9 cellular contexts compared by ENCODE assay signal in the genomic region with DNA sequence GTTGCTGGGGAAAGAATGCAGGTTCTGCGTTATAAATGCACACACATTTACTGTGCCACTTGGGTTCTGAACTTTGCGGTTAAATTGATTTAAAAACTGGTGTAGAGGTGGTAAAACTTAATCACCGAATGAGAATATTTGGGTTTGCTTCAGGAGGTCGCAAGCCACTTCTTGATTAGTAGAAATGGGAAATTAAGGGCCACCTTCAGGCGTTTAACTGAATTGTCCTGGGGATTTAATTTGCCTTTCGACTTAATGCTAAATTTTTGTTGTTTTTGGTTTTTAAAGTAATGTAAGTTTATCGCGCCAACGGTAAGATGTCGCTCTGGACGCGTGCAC. TPM values are rescaled to one million over a fixed set of nuclear protein-coding genes. Genes with fewer than 3 reads are reported as not detected.
A peak's percentile ranks its signal among the peaks of the same experiment; 100 is the strongest.
DNase-seq lines count a peak whose midpoint lies in the region; TF ChIP-seq lines count a peak whose summit lies in the region.
"Had no signal": no experiment of that assay in that cellular context is flagged by ENCODE, and none has a peak within 500 bp of the region (broad histone marks: within the 10 kb centered on the region; RNA-seq: fewer than 3 reads in every experiment).

No MANE protein-coding gene starts in this region.

- H3K4me3 ChIP-seq in BLaER1 treated with 17β-estradiol and CSF1 and Interleukin-3, amounts not matched to agents 10 nM and 100 nM = peak overlapping the region; percentile 49 to 74 (median 61)
- H3K4me3 ChIP-seq in dorsolateral prefrontal cortex (peak overlapping the region; percentile 57 to 85 (median 73)), neural progenitor cell (peak overlapping the region; percentile 57)

- peak in 12 of 56 donors; percentile 9 to 34 (median 21) for TF ChIP-seq CTCF in dorsolateral prefrontal cortex (IDR thresholded peaks at IDR 0.05 in 54 of 56, conservative IDR thresholded peaks at IDR 0.05 in 2 of 56; ENCODE audit: low read depth in 1 of 56, partially characterized antibody in 56 of 56)
- TF ChIP-seq CTCF in neural progenitor cell (IDR thresholded peaks at IDR 0.05) = peak; percentile 34

- H3K4me2 ChIP-seq in BLaER1 treated with 17β-estradiol and CSF1 and Interleukin-3, amounts not matched to agents 10 nM and 100 nM = peak overlapping the region; percentile 88 to 99 (median 93)
- peak overlapping the region; percentile 90 for H3K4me2 ChIP-seq in neural progenitor cell

- H3K9ac ChIP-seq in BLaER1 treated with 17β-estradiol and CSF1 and Interleukin-3, amounts not matched to agents 10 nM and 100 nM = peak overlapping the region in 5 of 11 experiments; percentile 11 to 63 (median 59); a peak in 9 of 22 replicates
- H3K9ac ChIP-seq in neural progenitor cell = no peak overlapping the region

- intact Hi-C loops in dorsolateral prefrontal cortex (cut with DNase I) = loop anchor here in 1 of 2 donors (10.0 kb wide), 1 partner anchor 146 kb away; a partner anchor contains a TSS

- peaks cover 0 to 11% (median 0%) of the 10 kb centered on the region in 11 experiments; a peak in 2 of 22 replicates for H3K36me3 ChIP-seq in BLaER1 treated with 17β-estradiol and CSF1 and Interleukin-3, amounts not matched to agents 10 nM and 100 nM
- no peaks in the 10 kb centered on the region for H3K36me3 ChIP-seq in neural progenitor cell

- peak overlapping the region; percentile 92 for H3K4me3 Mint-ChIP-seq in neural progenitor cell

- H3K36me3 Mint-ChIP-seq in neural progenitor cell = peaks cover 4% of the 10 kb centered on the region

- peaks cover 22% of the 10 kb centered on the region for H3K27me3 Mint-ChIP-seq in neural progenitor cell (ENCODE audit: insufficient read depth, low read depth)

- DNase-seq in Kasumi-1 (lab: John Stamatoyannopoulos, UW) = peak; percentile 40 to 66
- DNase-seq in dorsolateral prefrontal cortex = no peak
- no peak for DNase-seq in neural progenitor cell (ENCODE audit: low spot score)
- no peak for DNase-seq in GF-D8 (lab: John Stamatoyannopoulos, UW)
- no peak for DNase-seq in NCI-H226
- no peak for DNase-seq in NCI-H1105 (lab: John Stamatoyannopoulos, UW)
- no peak for DNase-seq in KBM-7
- DNase-seq: NCI-H774 had no signal

- no peak overlapping the region for H2AFZ ChIP-seq in neural progenitor cell (replicated peaks)

- H3F3A ChIP-seq in neural progenitor cell (ENCODE audit: low read depth) = peaks cover 33% of the 10 kb centered on the region

- H3K4me1 Mint-ChIP-seq in neural progenitor cell = peaks cover 26% of the 10 kb centered on the region

- peaks cover 42 to 62% (median 59%) of the 10 kb centered on the region in 11 experiments for H3K27me3 ChIP-seq in BLaER1 treated with 17β-estradiol and CSF1 and Interleukin-3, amounts not matched to agents 10 nM and 100 nM
- no peaks in the 10 kb centered on the region for H3K27me3 ChIP-seq in dorsolateral prefrontal cortex
- peaks cover 60% of the 10 kb centered on the region for H3K27me3 ChIP-seq in neural progenitor cell

- peak overlapping the region in 2 of 11 experiments; percentile 14 to 38; a peak in 1 of 22 replicates for H3K27ac ChIP-seq in BLaER1 treated with 17β-estradiol and CSF1 and Interleukin-3, amounts not matched to agents 10 nM and 100 nM
- H3K27ac ChIP-seq in dorsolateral prefrontal cortex (peak overlapping the region in 49 of 59 donors; percentile 20 to 93 (median 85)), neural progenitor cell (no peak overlapping the region)

- peaks cover 0 to 34% (median 25%) of the 10 kb centered on the region in 11 experiments; a peak in 15 of 22 replicates for H4K20me1 ChIP-seq in BLaER1 treated with 17β-estradiol and CSF1 and Interleukin-3, amounts not matched to agents 10 nM and 100 nM
- peaks cover 14% of the 10 kb centered on the region for H4K20me1 ChIP-seq in neural progenitor cell (ENCODE audit: low read depth)

- in situ Hi-C loops in KBM-7 (cut with MboI; ENCODE audit: low pct_unique_long_range_greater_than_20kb, low sequenced_read_pairs) = no loop called here

- peaks cover 9 to 15% (median 13%) of the 10 kb centered on the region in 11 experiments; a peak in 19 of 22 replicates for H3K9me3 ChIP-seq in BLaER1 treated with 17β-estradiol and CSF1 and Interleukin-3, amounts not matched to agents 10 nM and 100 nM (replicated peaks in 1 of 11)
- no peaks in the 10 kb centered on the region for H3K9me3 ChIP-seq in neural progenitor cell (ENCODE audit: low read depth)

- no peaks in the 10 kb centered on the region for H3K79me2 ChIP-seq in neural progenitor cell (ENCODE audit: low read depth)

- H3K4me1 ChIP-seq in BLaER1 treated with 17β-estradiol and CSF1 and Interleukin-3, amounts not matched to agents 10 nM and 100 nM = peaks cover 6 to 32% (median 27%) of the 10 kb centered on the region in 10 experiments
- peaks cover 20% of the 10 kb centered on the region for H3K4me1 ChIP-seq in neural progenitor cell

- peaks cover 6% of the 10 kb centered on the region for H3K9me3 Mint-ChIP-seq in neural progenitor cell

- H3K27ac Mint-ChIP-seq in neural progenitor cell = no peak overlapping the region

RNA-seq across cellular contexts. Expression of a gene that starts 0.5 kb away (rescaled TPM):
- total RNA-seq in dorsolateral prefrontal cortex (10 to 100 TPM in 118 of 120 experiments, 1 to 10 TPM in 2; 6.7 to 30.4 (median 18.1) TPM), neural progenitor cell (ENCODE audit: low replicate concordance) (0.39 and 0.74 TPM in 2 replicates)

RNA-seq across cellular contexts. Expression of a gene that starts 37.3 kb away (rescaled TPM):
- 10 to 100 TPM in 119 of 120 experiments, 1 to 10 TPM in 1; 6.2 to 31.2 (median 19.8) TPM for total RNA-seq in dorsolateral prefrontal cortex
- total RNA-seq in neural progenitor cell (ENCODE audit: low replicate concordance) = 1.9 and 5.0 TPM in 2 replicates

Comparison
In these comparisons a context has a peak if more than half of its experiments do, and no peak if none do; other contexts are left out.
1. DNase-seq: peak in Kasumi-1 (2 of 2); none in dorsolateral prefrontal cortex (0 of 10), neural progenitor cell (single experiment), GF-D8 (single experiment), NCI-H226 (single experiment), NCI-H1105 (single experiment) and KBM-7 (single experiment).
2. Peak in every context shown above with its lines, with median percentiles within 50 percentile points of each other: H3K4me3 ChIP-seq.